1 cellular context compared by ENCODE assay signal in genomic region chr4:7398788-7399432, GRCh38.
TF ChIP-seq lines count a peak whose summit lies in the region.

No MANE protein-coding gene starts in this region.

TF ChIP-seq in neural cell, 6 proteins besides CTCF, POLR2A, EP300 and RAD21 (continued from another document):
- no peak for TF ChIP-seq REST (IDR thresholded peaks at IDR 0.05; ENCODE audit: borderline replicate concordance)
TF ChIP-seq in neural cell: peak in this region for 1.
